ENCODE assay signal across 8 cellular contexts in the genomic region with DNA sequence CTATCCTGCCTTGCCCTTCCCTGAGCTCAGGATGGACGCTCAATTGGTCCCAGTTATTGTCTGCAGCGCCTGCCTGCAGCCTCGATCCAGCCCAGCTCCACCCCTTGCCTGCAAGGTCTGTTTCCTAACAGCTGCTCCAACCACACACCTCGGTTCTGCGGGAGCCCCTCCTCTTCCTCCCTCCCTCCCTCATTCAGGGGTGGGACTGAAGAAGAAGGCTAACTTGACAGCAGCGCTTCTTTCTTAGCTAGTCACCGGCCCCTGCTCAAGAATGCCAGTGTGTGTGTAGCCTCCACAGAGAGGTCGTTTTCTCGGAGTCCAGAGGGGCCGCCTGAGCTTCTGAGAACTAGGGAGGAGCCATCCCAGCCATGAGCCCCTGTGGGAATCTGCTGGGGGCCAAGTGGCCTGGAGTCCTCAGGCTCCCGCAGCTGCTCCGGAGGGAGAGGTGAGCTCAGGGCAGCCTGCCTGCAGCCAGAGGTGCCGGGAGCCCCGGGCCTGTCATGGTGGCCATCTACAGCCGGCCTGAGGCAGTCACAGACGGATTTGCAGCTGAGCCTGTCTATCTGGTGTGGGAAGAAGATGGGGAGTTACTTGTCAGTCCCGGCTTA. TPM values are rescaled to one million over a fixed set of nuclear protein-coding genes. Genes with fewer than 3 reads are reported as not detected.
DNase-seq lines count a peak whose midpoint lies in the region; ATAC-seq and TF ChIP-seq lines count a peak whose summit lies in the region.

No MANE protein-coding gene starts in this region.

- H3K4me1 ChIP-seq in GM23248 (ENCODE audit: insufficient read depth) (peaks cover 30% of the 10 kb centered on the region), neutrophil (ENCODE audit: control insufficient read depth in 1 of 2, insufficient read depth in 1 of 2, low read depth in 1 of 2, low read length in 1 of 2) (peaks cover 31 to 33% of the 10 kb centered on the region in 2 experiments), stomach smooth muscle (ENCODE audit: control insufficient read depth, insufficient read depth, low read length) (peaks cover 33% of the 10 kb centered on the region)

- no peak overlapping the region for H3K27ac Mint-ChIP-seq in activated naive CD4-positive, alpha-beta T cell treated with anti-CD3 and anti-CD28 coated beads, Interleukin-2, amount 50 U/mL, for 24 hours

- WGBS in GM23248 (ENCODE audit: low coverage in 1 of 2, low lambda C conversion rate in 2 of 2, missing lambda C conversion rate in 2 of 2), 2 experiments = 30 to 41% methylated on average over 16 to 17 of the region's 17 CpGs

- no peaks in the 10 kb centered on the region for H3K36me3 Mint-ChIP-seq in activated naive CD4-positive, alpha-beta T cell treated with anti-CD3 and anti-CD28 coated beads, Interleukin-2, amount 50 U/mL, for 24 hours

- H3K9me3 Mint-ChIP-seq in activated naive CD4-positive, alpha-beta T cell treated with anti-CD3 and anti-CD28 coated beads, Interleukin-2, amount 50 U/mL, for 24 hours = no peaks in the 10 kb centered on the region

- H3K9me3 ChIP-seq in GM23248 (ENCODE audit: low read depth) (no peaks in the 10 kb centered on the region), neutrophil (no peaks in the 10 kb centered on the region), stomach smooth muscle (ENCODE audit: control insufficient read depth in 2 of 2, low read length in 2 of 2) (no peaks in the 10 kb centered on the region)

- in situ Hi-C loops in GM23248 (cut with MboI) = no loop called here

- H3K36me3 ChIP-seq in GM23248 (ENCODE audit: low read depth) = no peaks in the 10 kb centered on the region
- H3K36me3 ChIP-seq in neutrophil = peaks cover 87% of the 10 kb centered on the region
- no peaks in the 10 kb centered on the region for H3K36me3 ChIP-seq in stomach smooth muscle (ENCODE audit: control insufficient read depth in 2 of 2, insufficient read depth in 2 of 2, low read length in 2 of 2)

- H3K4me3 ChIP-seq in GM23248 (peak overlapping the region; percentile 82), neutrophil (ENCODE audit: low read depth in 1 of 2, low read length in 1 of 2) (peak overlapping the region; percentile 21 to 39), stomach smooth muscle (ENCODE audit: low read length in 2 of 2) (peak overlapping the region; percentile 62 to 81)

- peaks cover 21% of the 10 kb centered on the region for H3F3A ChIP-seq in GM23248 (ENCODE audit: insufficient read depth)

- peaks cover 23% of the 10 kb centered on the region for H3K4me1 Mint-ChIP-seq in activated naive CD4-positive, alpha-beta T cell treated with anti-CD3 and anti-CD28 coated beads, Interleukin-2, amount 50 U/mL, for 24 hours

- H4K20me1 ChIP-seq in GM23248 (ENCODE audit: insufficient read depth) = no peaks in the 10 kb centered on the region

- ATAC-seq in HG02973 (IDR thresholded peaks at IDR 0.05; ENCODE audit: unreplicated experiment) = no peak

- peak overlapping the region; percentile 82 for H3K9ac ChIP-seq in GM23248
- H3K9ac ChIP-seq in stomach smooth muscle (ENCODE audit: low read length in 2 of 2) = peak overlapping the region; percentile 71 to 72

- H3K4me2 ChIP-seq in GM23248 (ENCODE audit: unreplicated experiment) = peak overlapping the region; percentile 70

- peak overlapping the region; percentile 32 for H3K27ac ChIP-seq in GM23248
- H3K27ac ChIP-seq in neutrophil = peak overlapping the region; percentile 72
- no peak overlapping the region for H3K27ac ChIP-seq in stomach smooth muscle (ENCODE audit: low read length)

- TF ChIP-seq CTCF in neutrophil (IDR thresholded peaks at IDR 0.05) = no peak

- H3K9me2 ChIP-seq in GM23248 (ENCODE audit: insufficient read depth) = no peaks in the 10 kb centered on the region

- peaks cover 47% of the 10 kb centered on the region for H3K79me2 ChIP-seq in GM23248 (ENCODE audit: insufficient read depth)

- peak overlapping the region; percentile 78 for H3K4me3 Mint-ChIP-seq in activated naive CD4-positive, alpha-beta T cell treated with anti-CD3 and anti-CD28 coated beads, Interleukin-2, amount 50 U/mL, for 24 hours

- no peaks in the 10 kb centered on the region for H3K27me3 Mint-ChIP-seq in activated naive CD4-positive, alpha-beta T cell treated with anti-CD3 and anti-CD28 coated beads, Interleukin-2, amount 50 U/mL, for 24 hours

- peak; percentile 86 for DNase-seq in GM23248
- peak; percentile 88 for DNase-seq in SK-N-DZ (ENCODE audit: low spot score)
- DNase-seq in foreskin melanocyte = peak; percentile 78
- no peak for DNase-seq in NCI-H526 treated with DMSO at 0.1 percent for 48 hours (lab: John Stamatoyannopoulos, UW)

- H2AFZ ChIP-seq in GM23248 = peak overlapping the region; percentile 72

- H3K27me3 ChIP-seq in GM23248 (replicated peaks; ENCODE audit: insufficient read depth) (no peaks in the 10 kb centered on the region), neutrophil (no peaks in the 10 kb centered on the region), stomach smooth muscle (ENCODE audit: control insufficient read depth in 1 of 2, insufficient read depth in 2 of 2, low read length in 2 of 2) (no peaks in the 10 kb centered on the region)

RNA-seq across cellular contexts. Expression of a gene that starts 36.1 kb away (rescaled TPM):
- 19.3 and 19.5 TPM in 2 replicates for total RNA-seq in GM23248 (2014; rRNA removed; shearing (Covaris generic))
- 10.7 and 11.1 TPM in 2 replicates for polyA plus RNA-seq in GM23248 (2016; fragmentation: Nextera tagmentation; extraction: Ambion mirVana)
- 28.2 and 41.5 TPM in 2 replicates for polyA plus RNA-seq in SK-N-DZ (2014; cell fraction: cytosol; rRNA removed)
- polyA plus RNA-seq in SK-N-DZ (2014; cell fraction: nucleus; rRNA removed) = 46.0 and 54.9 TPM in 2 replicates

RNA-seq across cellular contexts. Expression of a gene that starts 44.0 kb away (rescaled TPM):
- 8.3 and 16.1 TPM in 2 replicates for total RNA-seq in GM23248 (2014; rRNA removed; shearing (Covaris generic))
- polyA plus RNA-seq in GM23248 (2016; fragmentation: Nextera tagmentation; extraction: Ambion mirVana) = 10.0 and 11.1 TPM in 2 replicates
- polyA plus RNA-seq in SK-N-DZ (2014; cell fraction: cytosol; rRNA removed) = 9.4 and 10.6 TPM in 2 replicates
- polyA plus RNA-seq in SK-N-DZ (2014; cell fraction: nucleus; rRNA removed) = 10.7 and 12.1 TPM in 2 replicates

Comparison
In these comparisons a context has a peak if more than half of its experiments do, and no peak if none do; other contexts are left out.
1. H3K4me3 ChIP-seq: peak in every context shown above with its lines; median percentile 82 in GM23248; 72 in stomach smooth muscle; 30 in neutrophil.